Comparison of ENCODE assay signal across 8 cellular contexts in genomic region chr17:77235370-77236080, GRCh38.
DNase-seq lines count a peak whose midpoint lies in the region; ATAC-seq and FAIRE-seq lines count a peak whose summit lies in the region.

No MANE protein-coding gene starts in this region.

- peak overlapping the region; percentile 55 for H3K4me3 Mint-ChIP-seq in activated naive CD4-positive, alpha-beta T cell treated with anti-CD3 and anti-CD28 coated beads for 36 hours
- peak overlapping the region; percentile 47 for H3K4me3 Mint-ChIP-seq in activated naive CD4-positive, alpha-beta T cell treated with anti-CD3 and anti-CD28 coated beads, Interleukin-2, amount 10 ng/mL, durations not matched to agents 7 days and 5 days

- intact Hi-C loops in activated naive CD4-positive, alpha-beta T cell treated with anti-CD3 and anti-CD28 coated beads for 36 hours (cut with micrococcal nuclease), result no loop called here

- no peaks in the 10 kb centered on the region for H3K27me3 Mint-ChIP-seq in activated naive CD4-positive, alpha-beta T cell treated with anti-CD3 and anti-CD28 coated beads for 36 hours (ENCODE audit: low read depth)
- peaks cover 25% of the 10 kb centered on the region for H3K27me3 Mint-ChIP-seq in activated naive CD4-positive, alpha-beta T cell treated with anti-CD3 and anti-CD28 coated beads, Interleukin-2, amount 10 ng/mL, durations not matched to agents 7 days and 5 days

- FAIRE-seq in frontal cortex (lab: Jason Lieb, UNC), result no peak

- H3K4me1 Mint-ChIP-seq in activated naive CD4-positive, alpha-beta T cell treated with anti-CD3 and anti-CD28 coated beads for 36 hours (ENCODE audit: low read depth), result peaks cover 13% of the 10 kb centered on the region
- H3K4me1 Mint-ChIP-seq in activated naive CD4-positive, alpha-beta T cell treated with anti-CD3 and anti-CD28 coated beads, Interleukin-2, amount 10 ng/mL, durations not matched to agents 7 days and 5 days, result peaks cover 21% of the 10 kb centered on the region

- H3K27ac Mint-ChIP-seq in activated naive CD4-positive, alpha-beta T cell treated with anti-CD3 and anti-CD28 coated beads for 36 hours, result peak overlapping the region; percentile 41
- peak overlapping the region; percentile 66 for H3K27ac Mint-ChIP-seq in activated naive CD4-positive, alpha-beta T cell treated with anti-CD3 and anti-CD28 coated beads, Interleukin-2, amount 10 ng/mL, durations not matched to agents 7 days and 5 days

- no peaks in the 10 kb centered on the region for H3K36me3 Mint-ChIP-seq in activated naive CD4-positive, alpha-beta T cell treated with anti-CD3 and anti-CD28 coated beads for 36 hours (ENCODE audit: low read depth)
- no peaks in the 10 kb centered on the region for H3K36me3 Mint-ChIP-seq in activated naive CD4-positive, alpha-beta T cell treated with anti-CD3 and anti-CD28 coated beads, Interleukin-2, amount 10 ng/mL, durations not matched to agents 7 days and 5 days

- no peak for ATAC-seq in HG03108 (IDR thresholded peaks at IDR 0.05; ENCODE audit: unreplicated experiment)

- CTCF ChIA-PET in activated naive CD4-positive, alpha-beta T cell treated with anti-CD3 and anti-CD28 coated beads for 36 hours (lab: Charles Lee), result interaction anchor here (1.7 to 1.8 kb wide), 2 partner anchors 147 to 149 kb away, joined by 4 to 9 read pairs; no protein-coding TSS in a partner anchor
- CTCF ChIA-PET in activated naive CD4-positive, alpha-beta T cell treated with anti-CD3 and anti-CD28 coated beads, Interleukin-2, amount 10 ng/mL, durations not matched to agents 7 days and 5 days (lab: Charles Lee), result interaction anchor here (0.8 to 1.9 kb wide), 5 partner anchors 11 to 368 kb away, joined by 3 to 9 read pairs (median 3); partner anchors contain the start of gene MGAT5B

- peak; percentile 62 for DNase-seq in activated naive CD4-positive, alpha-beta T cell treated with anti-CD3 and anti-CD28 coated beads for 36 hours
- no peak for DNase-seq in activated naive CD4-positive, alpha-beta T cell (lab: John Stamatoyannopoulos, UW)
- DNase-seq in activated naive CD4-positive, alpha-beta T cell treated with anti-CD3 and anti-CD28 coated beads, Interleukin-2, amount 10 ng/mL, durations not matched to agents 7 days and 5 days, result peak; percentile 55
- DNase-seq in hepatic stellate cell (ENCODE audit: low spot score) (peak; percentile 82), frontal cortex (ENCODE audit: low spot score in 2 of 2) (no peak), GF-D8 (lab: John Stamatoyannopoulos, UW) (no peak)
- DNase-seq in stimulated activated CD4-positive, alpha-beta T cell treated with anti-CD3 and anti-CD28 coated beads, Interleukin-4, amount 100 ng/mL, for 48 hours (ENCODE audit: low read depth in 2 of 2), result peak; percentile 17 to 26

- peaks cover 3% of the 10 kb centered on the region for H3K9me3 Mint-ChIP-seq in activated naive CD4-positive, alpha-beta T cell treated with anti-CD3 and anti-CD28 coated beads for 36 hours
- no peaks in the 10 kb centered on the region for H3K9me3 Mint-ChIP-seq in activated naive CD4-positive, alpha-beta T cell treated with anti-CD3 and anti-CD28 coated beads, Interleukin-2, amount 10 ng/mL, durations not matched to agents 7 days and 5 days

Comparison
In these comparisons a context has a peak if more than half of its experiments do, and no peak if none do; other contexts are left out.
1. DNase-seq: peak in activated naive CD4-positive, alpha-beta T cell treated with anti-CD3 and anti-CD28 coated beads for 36 hours (single experiment), activated naive CD4-positive, alpha-beta T cell treated with anti-CD3 and anti-CD28 coated beads, Interleukin-2, amount 10 ng/mL, durations not matched to agents 7 days and 5 days (single experiment), hepatic stellate cell (single experiment) and stimulated activated CD4-positive, alpha-beta T cell treated with anti-CD3 and anti-CD28 coated beads, Interleukin-4, amount 100 ng/mL, for 48 hours (2 of 2); none in activated naive CD4-positive, alpha-beta T cell (0 of 4), frontal cortex (0 of 2) and GF-D8 (single experiment).